27 cellular contexts compared by ENCODE assay signal in the genomic region with DNA sequence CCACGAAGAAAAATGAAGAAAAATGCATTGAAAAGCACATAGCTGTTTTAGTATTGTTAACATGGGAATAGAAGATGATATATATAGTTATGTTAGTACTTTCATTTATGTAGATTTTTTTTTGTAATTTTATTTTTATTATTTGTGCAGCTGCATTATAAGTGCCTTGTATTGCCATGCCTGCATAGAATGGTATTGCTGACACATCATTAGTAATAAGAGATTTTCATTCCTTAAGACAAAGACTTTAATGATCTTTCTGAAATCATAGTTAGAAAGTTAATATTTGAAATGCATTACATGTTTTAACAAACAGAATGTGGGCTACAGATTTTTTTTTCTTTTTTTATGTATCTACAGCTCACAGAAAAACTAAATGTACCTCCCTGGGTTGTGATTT.
"Had no signal": no experiment of that assay in that cellular context is flagged by ENCODE, and none has a peak within 500 bp of the region (broad histone marks: within the 10 kb centered on the region; RNA-seq: fewer than 3 reads in every experiment).

No MANE protein-coding gene starts in this region.

- H3K36me3 ChIP-seq: stomach, suprapubic skin, thoracic aorta, thyroid gland, tibial artery, tibial nerve, transverse colon, upper lobe of left lung, upper lobe of right lung, uterus, vagina had no signal

- H3K27ac ChIP-seq: stomach, suprapubic skin, testis, thoracic aorta, thyroid gland, tibial artery, tibial nerve, transverse colon, upper lobe of left lung, upper lobe of right lung, uterus, vagina had no signal

- ATAC-seq: stimulated activated effector memory CD8-positive, alpha-beta T cell treated with anti-CD3 and anti-CD28 coated beads, Interleukin-12 subunit alpha, Interleukin-12 subunit beta, amount 100 ng/mL, for 72 hours; stimulated activated memory B cell treated with anti-CD40 and anti-IgM and Interleukin-4, amounts not matched to agents 10 μg/mL and 1 μg/mL and 100 μg/mL, for 72 hours; stimulated activated naive B cell treated with anti-CD40 and anti-IgM and Interleukin-4, amounts not matched to agents 10 μg/mL and 1 μg/mL and 100 μg/mL, for 72 hours; stimulated activated naive CD8-positive, alpha-beta T cell treated with anti-CD3 and anti-CD28 coated beads, Interleukin-15, amount 100 ng/mL, for 72 hours; stimulated activated naive CD8-positive, alpha-beta T cell treated with anti-CD3 and anti-CD28 coated beads, Interleukin-15, Interleukin-2, amounts not matched to agents 100 U/mL and 50 U/mL, for 24 hours; upper lobe of right lung had no signal

- H3K9me3 ChIP-seq: stomach, suprapubic skin, testis, thoracic aorta, thyroid gland, tibial artery, tibial nerve, transverse colon, upper lobe of left lung, upper lobe of right lung, uterus, vagina had no signal

- H3K4me3 ChIP-seq: stomach, suprapubic skin, testis, thoracic aorta, thyroid gland, tibial artery, tibial nerve, transverse colon, upper lobe of left lung, upper lobe of right lung, uterus, vagina had no signal

- H3K27me3 ChIP-seq: stomach, suprapubic skin, testis, thyroid gland, tibial artery, tibial nerve, transverse colon, upper lobe of left lung, upper lobe of right lung, uterus, vagina had no signal

- FAIRE-seq: urothelium cell line had no signal

- DNase-seq: stimulated activated CD4-positive, alpha-beta T cell treated with anti-CD3 and anti-CD28 coated beads, Interleukin-2, amount 100 ng/mL, for 48 hours; stimulated activated CD4-positive, alpha-beta T cell treated with anti-CD3 and anti-CD28 coated beads, Interleukin-4, amount 100 ng/mL, for 1 hour; stimulated activated CD4-positive, alpha-beta T cell treated with anti-CD3 and anti-CD28 coated beads, Interleukin-4, amount 100 ng/mL, for 24 hours; stimulated activated CD4-positive, alpha-beta T cell treated with anti-CD3 and anti-CD28 coated beads, Interleukin-4, amount 100 ng/mL, for 4 hours; stimulated activated CD8-positive, alpha-beta memory T cell treated with anti-CD3 and anti-CD28 coated beads, Interleukin-4, amount 100 ng/mL, for 48 hours; stimulated activated naive B cell treated with anti-CD40 and anti-IgM and Interleukin-4, amounts not matched to agents 10 μg/mL and 1 μg/mL and 100 μg/mL, for 72 hours; stimulated activated naive CD4-positive, alpha-beta T cell; stimulated activated naive CD4-positive, alpha-beta T cell treated with Interleukin-2 at 50 U/mL for 16 hours; stimulated activated naive CD8-positive, alpha-beta T cell treated with anti-CD3 and anti-CD28 coated beads, Interleukin-15, amount 100 ng/mL, for 72 hours; stimulated activated naive CD8-positive, alpha-beta T cell treated with anti-CD3 and anti-CD28 coated beads, Interleukin-15, Interleukin-2, amounts not matched to agents 100 U/mL and 50 U/mL, for 24 hours; stomach; substantia nigra; testis; thyroid gland; tibial artery; transverse colon; trophoblast cell; upper lobe of left lung; upper lobe of right lung; uterus had no signal

- H3K4me1 ChIP-seq: stomach, suprapubic skin, testis, thyroid gland, tibial artery, tibial nerve, transverse colon, upper lobe of left lung, upper lobe of right lung, uterus, vagina had no signal
